ENCODE assay signal across 1 cellular context in the genomic region with DNA sequence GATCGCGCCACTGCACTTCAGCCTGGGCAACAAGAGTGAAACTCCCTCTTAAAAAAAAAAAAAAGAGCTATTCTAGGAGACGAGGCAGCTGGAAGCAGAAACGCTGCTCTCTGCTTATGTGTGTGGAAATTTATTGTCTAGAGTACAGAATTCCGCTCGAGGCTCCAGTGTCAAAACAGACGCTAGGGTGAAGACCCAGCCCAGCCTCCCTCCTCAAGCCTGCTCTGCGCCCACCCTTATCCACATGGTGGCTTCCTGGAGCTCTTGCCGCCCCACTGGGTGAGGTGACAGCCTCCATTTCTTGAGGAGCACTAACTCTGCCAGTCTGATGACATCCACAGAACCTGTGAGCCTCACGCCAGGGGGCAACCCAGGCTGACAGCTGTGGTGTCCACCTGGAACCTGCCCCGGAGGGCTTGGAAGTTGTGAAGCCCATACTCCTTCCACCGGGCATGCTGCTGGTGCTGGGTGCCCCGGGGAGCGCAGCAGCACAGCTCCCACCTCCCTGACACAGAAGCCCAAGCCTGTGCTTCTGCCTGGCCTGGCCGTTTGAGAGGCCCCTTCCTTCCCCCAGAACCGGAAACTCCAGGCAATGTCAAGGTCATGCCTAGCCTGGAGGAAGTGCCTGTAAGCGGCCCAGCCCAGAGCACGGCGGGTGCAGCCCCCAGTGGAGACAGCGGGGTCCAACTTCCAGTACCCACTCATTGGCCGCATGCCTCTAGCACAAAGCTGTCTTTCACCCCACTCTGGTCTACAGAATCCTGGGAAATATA.
TF ChIP-seq lines count a peak whose summit lies in the region.

No MANE protein-coding gene starts in this region.

TF ChIP-seq in HepG2, 621 proteins besides CTCF, POLR2A, EP300 and RAD21 (continued from another document and continues in another):
- TF ChIP-seq ZNF782 (CRISPR knock-in tag; IDR thresholded peaks at IDR 0.05; ENCODE audit: borderline replicate concordance) (no peak), ZNF558 (CRISPR knock-in tag; IDR thresholded peaks at IDR 0.05; ENCODE audit: borderline replicate concordance) (no peak), DNMT3B (CRISPR knock-in tag; conservative IDR thresholded peaks at IDR 0.05) (no peak), ISL2 (CRISPR knock-in tag; IDR thresholded peaks at IDR 0.05) (no peak), ZC3H13 (CRISPR knock-in tag; IDR thresholded peaks at IDR 0.05) (no peak), GLI4 (CRISPR knock-in tag; IDR thresholded peaks at IDR 0.05; ENCODE audit: borderline replicate concordance) (no peak), FOSL1 (CRISPR knock-in tag; IDR thresholded peaks at IDR 0.05; ENCODE audit: borderline replicate concordance) (no peak), SETDB1 (CRISPR knock-in tag; IDR thresholded peaks at IDR 0.05; ENCODE audit: borderline replicate concordance) (no peak), ZNF501 (CRISPR knock-in tag; IDR thresholded peaks at IDR 0.05) (no peak), KAT2B (IDR thresholded peaks at IDR 0.05; ENCODE audit: borderline replicate concordance, low read depth, low read length) (no peak), ELF1 (CRISPR knock-in tag; IDR thresholded peaks at IDR 0.05) (peak; percentile 66; the same call in 1 of the 2 replicates), ZNF101 (CRISPR knock-in tag; IDR thresholded peaks at IDR 0.05; ENCODE audit: borderline replicate concordance, low read depth) (no peak), ZMAT3 (CRISPR knock-in tag; conservative IDR thresholded peaks at IDR 0.05) (no peak), ZNF567 (CRISPR knock-in tag; IDR thresholded peaks at IDR 0.05; ENCODE audit: borderline replicate concordance) (no peak), PPARG (CRISPR knock-in tag; conservative IDR thresholded peaks at IDR 0.05) (no peak), NFKB2 (CRISPR knock-in tag; IDR thresholded peaks at IDR 0.05; ENCODE audit: borderline replicate concordance) (no peak), ZKSCAN8 (CRISPR knock-in tag; IDR thresholded peaks at IDR 0.05; ENCODE audit: borderline replicate concordance) (no peak), THAP11 (CRISPR knock-in tag; IDR thresholded peaks at IDR 0.05) (0 out of 2 replicates have a peak, but pooled peaks have one; percentile 35), ZFP1 (CRISPR knock-in tag; IDR thresholded peaks at IDR 0.05) (no peak), IRX3 (CRISPR knock-in tag; IDR thresholded peaks at IDR 0.05; ENCODE audit: borderline replicate concordance, low read depth) (no peak), ZNF816 (CRISPR knock-in tag; IDR thresholded peaks at IDR 0.05; ENCODE audit: borderline replicate concordance) (no peak), RFX3 (CRISPR knock-in tag; IDR thresholded peaks at IDR 0.05) (no peak), ZNF431 (CRISPR knock-in tag; IDR thresholded peaks at IDR 0.05; ENCODE audit: borderline replicate concordance, low read depth) (no peak), MAZ (IDR thresholded peaks at IDR 0.05; ENCODE audit: borderline replicate concordance, low read depth, low read length) (no peak; the same call in 1 of the 2 replicates), MAZ (CRISPR knock-in tag; IDR thresholded peaks at IDR 0.05; ENCODE audit: low read depth) (no peak), ZNF737 (CRISPR knock-in tag; IDR thresholded peaks at IDR 0.05; ENCODE audit: borderline replicate concordance) (no peak), ZNF331 (CRISPR knock-in tag; IDR thresholded peaks at IDR 0.05) (no peak), GATAD2A (CRISPR knock-in tag; IDR thresholded peaks at IDR 0.05) (peak; percentile 59), ZNF674 (CRISPR knock-in tag; IDR thresholded peaks at IDR 0.05; ENCODE audit: low read depth) (no peak), ZNF776 (CRISPR knock-in tag; IDR thresholded peaks at IDR 0.05) (no peak), RXRB (CRISPR knock-in tag; IDR thresholded peaks at IDR 0.05; ENCODE audit: borderline replicate concordance) (peak; percentile 51; the same call in 1 of the 2 replicates), ZFX (CRISPR knock-in tag; IDR thresholded peaks at IDR 0.05; ENCODE audit: low read depth) (peak; percentile 72; the same call in 1 of the 2 replicates), FIP1L1 (IDR thresholded peaks at IDR 0.05; ENCODE audit: borderline replicate concordance, insufficient read depth, low read depth, low read length) (no peak), ZNF614 (CRISPR knock-in tag; IDR thresholded peaks at IDR 0.05; ENCODE audit: borderline replicate concordance) (no peak), HIVEP1 (CRISPR knock-in tag; IDR thresholded peaks at IDR 0.05) (no peak), ZNF598 (CRISPR knock-in tag; IDR thresholded peaks at IDR 0.05; ENCODE audit: borderline replicate concordance) (no peak), ZSCAN21 (CRISPR knock-in tag; IDR thresholded peaks at IDR 0.05; ENCODE audit: borderline replicate concordance) (no peak), RFX5 (IDR thresholded peaks at IDR 0.05; ENCODE audit: low read depth, low read length) (no peak), MYNN (CRISPR knock-in tag; IDR thresholded peaks at IDR 0.05; ENCODE audit: low read depth) (no peak), GTF3A (CRISPR knock-in tag; conservative IDR thresholded peaks at IDR 0.05) (no peak), ZNF446 (CRISPR knock-in tag; IDR thresholded peaks at IDR 0.05) (no peak), HOXA3 (CRISPR knock-in tag; IDR thresholded peaks at IDR 0.05) (0 out of 2 replicates have a peak, but pooled peaks have one; percentile 22), WIZ (CRISPR knock-in tag; IDR thresholded peaks at IDR 0.05) (0 out of 2 replicates have a peak, but pooled peaks have one; percentile 43), ZNF264 (CRISPR knock-in tag; IDR thresholded peaks at IDR 0.05) (no peak)
- TF ChIP-seq, protein P1, sequence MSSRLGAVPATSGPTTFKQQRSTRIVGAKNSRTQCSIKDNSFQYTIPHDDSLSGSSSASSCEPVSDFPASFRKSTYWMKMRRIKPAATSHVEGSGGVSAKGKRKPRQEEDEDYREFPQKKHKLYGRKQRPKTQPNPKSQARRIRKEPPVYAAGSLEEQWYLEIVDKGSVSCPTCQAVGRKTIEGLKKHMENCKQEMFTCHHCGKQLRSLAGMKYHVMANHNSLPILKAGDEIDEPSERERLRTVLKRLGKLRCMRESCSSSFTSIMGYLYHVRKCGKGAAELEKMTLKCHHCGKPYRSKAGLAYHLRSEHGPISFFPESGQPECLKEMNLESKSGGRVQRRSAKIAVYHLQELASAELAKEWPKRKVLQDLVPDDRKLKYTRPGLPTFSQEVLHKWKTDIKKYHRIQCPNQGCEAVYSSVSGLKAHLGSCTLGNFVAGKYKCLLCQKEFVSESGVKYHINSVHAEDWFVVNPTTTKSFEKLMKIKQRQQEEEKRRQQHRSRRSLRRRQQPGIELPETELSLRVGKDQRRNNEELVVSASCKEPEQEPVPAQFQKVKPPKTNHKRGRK (CRISPR knock-in tag; IDR thresholded peaks at IDR 0.05) = no peak
- TF ChIP-seq, protein P2, sequence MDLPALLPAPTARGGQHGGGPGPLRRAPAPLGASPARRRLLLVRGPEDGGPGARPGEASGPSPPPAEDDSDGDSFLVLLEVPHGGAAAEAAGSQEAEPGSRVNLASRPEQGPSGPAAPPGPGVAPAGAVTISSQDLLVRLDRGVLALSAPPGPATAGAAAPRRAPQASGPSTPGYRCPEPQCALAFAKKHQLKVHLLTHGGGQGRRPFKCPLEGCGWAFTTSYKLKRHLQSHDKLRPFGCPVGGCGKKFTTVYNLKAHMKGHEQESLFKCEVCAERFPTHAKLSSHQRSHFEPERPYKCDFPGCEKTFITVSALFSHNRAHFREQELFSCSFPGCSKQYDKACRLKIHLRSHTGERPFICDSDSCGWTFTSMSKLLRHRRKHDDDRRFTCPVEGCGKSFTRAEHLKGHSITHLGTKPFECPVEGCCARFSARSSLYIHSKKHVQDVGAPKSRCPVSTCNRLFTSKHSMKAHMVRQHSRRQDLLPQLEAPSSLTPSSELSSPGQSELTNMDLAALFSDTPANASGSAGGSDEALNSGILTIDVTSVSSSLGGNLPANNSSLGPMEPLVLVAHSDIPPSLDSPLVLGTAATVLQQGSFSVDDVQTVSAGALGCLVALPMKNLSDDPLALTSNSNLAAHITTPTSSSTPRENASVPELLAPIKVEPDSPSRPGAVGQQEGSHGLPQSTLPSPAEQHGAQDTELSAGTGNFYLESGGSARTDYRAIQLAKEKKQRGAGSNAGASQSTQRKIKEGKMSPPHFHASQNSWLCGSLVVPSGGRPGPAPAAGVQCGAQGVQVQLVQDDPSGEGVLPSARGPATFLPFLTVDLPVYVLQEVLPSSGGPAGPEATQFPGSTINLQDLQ (CRISPR knock-in tag; IDR thresholded peaks at IDR 0.05) = no peak
- TF ChIP-seq, protein P3, sequence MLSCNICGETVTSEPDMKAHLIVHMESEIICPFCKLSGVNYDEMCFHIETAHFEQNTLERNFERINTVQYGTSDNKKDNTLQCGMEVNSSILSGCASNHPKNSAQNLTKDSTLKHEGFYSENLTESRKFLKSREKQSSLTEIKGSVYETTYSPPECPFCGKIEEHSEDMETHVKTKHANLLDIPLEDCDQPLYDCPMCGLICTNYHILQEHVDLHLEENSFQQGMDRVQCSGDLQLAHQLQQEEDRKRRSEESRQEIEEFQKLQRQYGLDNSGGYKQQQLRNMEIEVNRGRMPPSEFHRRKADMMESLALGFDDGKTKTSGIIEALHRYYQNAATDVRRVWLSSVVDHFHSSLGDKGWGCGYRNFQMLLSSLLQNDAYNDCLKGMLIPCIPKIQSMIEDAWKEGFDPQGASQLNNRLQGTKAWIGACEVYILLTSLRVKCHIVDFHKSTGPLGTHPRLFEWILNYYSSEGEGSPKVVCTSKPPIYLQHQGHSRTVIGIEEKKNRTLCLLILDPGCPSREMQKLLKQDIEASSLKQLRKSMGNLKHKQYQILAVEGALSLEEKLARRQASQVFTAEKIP (CRISPR knock-in tag; IDR thresholded peaks at IDR 0.05; ENCODE audit: borderline replicate concordance) = no peak
- TF ChIP-seq, protein P4, sequence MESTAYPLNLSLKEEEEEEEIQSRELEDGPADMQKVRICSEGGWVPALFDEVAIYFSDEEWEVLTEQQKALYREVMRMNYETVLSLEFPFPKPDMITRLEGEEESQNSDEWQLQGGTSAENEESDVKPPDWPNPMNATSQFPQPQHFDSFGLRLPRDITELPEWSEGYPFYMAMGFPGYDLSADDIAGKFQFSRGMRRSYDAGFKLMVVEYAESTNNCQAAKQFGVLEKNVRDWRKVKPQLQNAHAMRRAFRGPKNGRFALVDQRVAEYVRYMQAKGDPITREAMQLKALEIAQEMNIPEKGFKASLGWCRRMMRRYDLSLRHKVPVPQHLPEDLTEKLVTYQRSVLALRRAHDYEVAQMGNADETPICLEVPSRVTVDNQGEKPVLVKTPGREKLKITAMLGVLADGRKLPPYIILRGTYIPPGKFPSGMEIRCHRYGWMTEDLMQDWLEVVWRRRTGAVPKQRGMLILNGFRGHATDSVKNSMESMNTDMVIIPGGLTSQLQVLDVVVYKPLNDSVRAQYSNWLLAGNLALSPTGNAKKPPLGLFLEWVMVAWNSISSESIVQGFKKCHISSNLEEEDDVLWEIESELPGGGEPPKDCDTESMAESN (CRISPR knock-in tag; conservative IDR thresholded peaks at IDR 0.05) = 0 out of 2 replicates have a peak, but pooled peaks have one; percentile 13
- TF ChIP-seq, protein P5, sequence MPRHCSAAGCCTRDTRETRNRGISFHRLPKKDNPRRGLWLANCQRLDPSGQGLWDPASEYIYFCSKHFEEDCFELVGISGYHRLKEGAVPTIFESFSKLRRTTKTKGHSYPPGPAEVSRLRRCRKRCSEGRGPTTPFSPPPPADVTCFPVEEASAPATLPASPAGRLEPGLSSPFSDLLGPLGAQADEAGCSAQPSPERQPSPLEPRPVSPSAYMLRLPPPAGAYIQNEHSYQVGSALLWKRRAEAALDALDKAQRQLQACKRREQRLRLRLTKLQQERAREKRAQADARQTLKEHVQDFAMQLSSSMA (CRISPR knock-in tag; IDR thresholded peaks at IDR 0.05) = no peak
- TF ChIP-seq, protein P6, sequence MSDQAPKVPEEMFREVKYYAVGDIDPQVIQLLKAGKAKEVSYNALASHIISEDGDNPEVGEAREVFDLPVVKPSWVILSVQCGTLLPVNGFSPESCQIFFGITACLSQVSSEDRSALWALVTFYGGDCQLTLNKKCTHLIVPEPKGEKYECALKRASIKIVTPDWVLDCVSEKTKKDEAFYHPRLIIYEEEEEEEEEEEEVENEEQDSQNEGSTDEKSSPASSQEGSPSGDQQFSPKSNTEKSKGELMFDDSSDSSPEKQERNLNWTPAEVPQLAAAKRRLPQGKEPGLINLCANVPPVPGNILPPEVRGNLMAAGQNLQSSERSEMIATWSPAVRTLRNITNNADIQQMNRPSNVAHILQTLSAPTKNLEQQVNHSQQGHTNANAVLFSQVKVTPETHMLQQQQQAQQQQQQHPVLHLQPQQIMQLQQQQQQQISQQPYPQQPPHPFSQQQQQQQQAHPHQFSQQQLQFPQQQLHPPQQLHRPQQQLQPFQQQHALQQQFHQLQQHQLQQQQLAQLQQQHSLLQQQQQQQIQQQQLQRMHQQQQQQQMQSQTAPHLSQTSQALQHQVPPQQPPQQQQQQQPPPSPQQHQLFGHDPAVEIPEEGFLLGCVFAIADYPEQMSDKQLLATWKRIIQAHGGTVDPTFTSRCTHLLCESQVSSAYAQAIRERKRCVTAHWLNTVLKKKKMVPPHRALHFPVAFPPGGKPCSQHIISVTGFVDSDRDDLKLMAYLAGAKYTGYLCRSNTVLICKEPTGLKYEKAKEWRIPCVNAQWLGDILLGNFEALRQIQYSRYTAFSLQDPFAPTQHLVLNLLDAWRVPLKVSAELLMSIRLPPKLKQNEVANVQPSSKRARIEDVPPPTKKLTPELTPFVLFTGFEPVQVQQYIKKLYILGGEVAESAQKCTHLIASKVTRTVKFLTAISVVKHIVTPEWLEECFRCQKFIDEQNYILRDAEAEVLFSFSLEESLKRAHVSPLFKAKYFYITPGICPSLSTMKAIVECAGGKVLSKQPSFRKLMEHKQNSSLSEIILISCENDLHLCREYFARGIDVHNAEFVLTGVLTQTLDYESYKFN (CRISPR knock-in tag; conservative IDR thresholded peaks at IDR 0.05) = peak; percentile 69; the same call in 1 of the 2 replicates
- TF ChIP-seq, protein P7, sequence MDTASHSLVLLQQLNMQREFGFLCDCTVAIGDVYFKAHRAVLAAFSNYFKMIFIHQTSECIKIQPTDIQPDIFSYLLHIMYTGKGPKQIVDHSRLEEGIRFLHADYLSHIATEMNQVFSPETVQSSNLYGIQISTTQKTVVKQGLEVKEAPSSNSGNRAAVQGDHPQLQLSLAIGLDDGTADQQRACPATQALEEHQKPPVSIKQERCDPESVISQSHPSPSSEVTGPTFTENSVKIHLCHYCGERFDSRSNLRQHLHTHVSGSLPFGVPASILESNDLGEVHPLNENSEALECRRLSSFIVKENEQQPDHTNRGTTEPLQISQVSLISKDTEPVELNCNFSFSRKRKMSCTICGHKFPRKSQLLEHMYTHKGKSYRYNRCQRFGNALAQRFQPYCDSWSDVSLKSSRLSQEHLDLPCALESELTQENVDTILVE (CRISPR knock-in tag; IDR thresholded peaks at IDR 0.05) = no peak
- TF ChIP-seq, protein P8, sequence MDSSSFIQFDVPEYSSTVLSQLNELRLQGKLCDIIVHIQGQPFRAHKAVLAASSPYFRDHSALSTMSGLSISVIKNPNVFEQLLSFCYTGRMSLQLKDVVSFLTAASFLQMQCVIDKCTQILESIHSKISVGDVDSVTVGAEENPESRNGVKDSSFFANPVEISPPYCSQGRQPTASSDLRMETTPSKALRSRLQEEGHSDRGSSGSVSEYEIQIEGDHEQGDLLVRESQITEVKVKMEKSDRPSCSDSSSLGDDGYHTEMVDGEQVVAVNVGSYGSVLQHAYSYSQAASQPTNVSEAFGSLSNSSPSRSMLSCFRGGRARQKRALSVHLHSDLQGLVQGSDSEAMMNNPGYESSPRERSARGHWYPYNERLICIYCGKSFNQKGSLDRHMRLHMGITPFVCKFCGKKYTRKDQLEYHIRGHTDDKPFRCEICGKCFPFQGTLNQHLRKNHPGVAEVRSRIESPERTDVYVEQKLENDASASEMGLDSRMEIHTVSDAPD (CRISPR knock-in tag; IDR thresholded peaks at IDR 0.05) = no peak
